2 cellular contexts compared by ENCODE assay signal in genomic region chr9:36102742-36103495, GRCh38.
TF ChIP-seq lines count a peak whose summit lies in the region.

No MANE protein-coding gene starts in this region.

TF ChIP-seq in IMR-90, 13 proteins besides CTCF, POLR2A, EP300 and RAD21 (continued from another document):
- peak; percentile 50 for TF ChIP-seq MAFK (IDR thresholded peaks at IDR 0.05; ENCODE audit: low read depth, low read length)
- TF ChIP-seq MAZ (IDR thresholded peaks at IDR 0.05; ENCODE audit: borderline replicate concordance, low read depth, low read length), result no peak

TF ChIP-seq in neural cell, 6 proteins besides CTCF, POLR2A, EP300 and RAD21 (continued from another document):
- TF ChIP-seq REST (IDR thresholded peaks at IDR 0.05; ENCODE audit: borderline replicate concordance) (no peak), TAF1 (IDR thresholded peaks at IDR 0.05; ENCODE audit: low read depth) (no peak), SMC3 (conservative IDR thresholded peaks at IDR 0.05; ENCODE audit: poor library complexity) (peak; percentile 74)
